21 cellular contexts compared by ENCODE assay signal in the genomic region with DNA sequence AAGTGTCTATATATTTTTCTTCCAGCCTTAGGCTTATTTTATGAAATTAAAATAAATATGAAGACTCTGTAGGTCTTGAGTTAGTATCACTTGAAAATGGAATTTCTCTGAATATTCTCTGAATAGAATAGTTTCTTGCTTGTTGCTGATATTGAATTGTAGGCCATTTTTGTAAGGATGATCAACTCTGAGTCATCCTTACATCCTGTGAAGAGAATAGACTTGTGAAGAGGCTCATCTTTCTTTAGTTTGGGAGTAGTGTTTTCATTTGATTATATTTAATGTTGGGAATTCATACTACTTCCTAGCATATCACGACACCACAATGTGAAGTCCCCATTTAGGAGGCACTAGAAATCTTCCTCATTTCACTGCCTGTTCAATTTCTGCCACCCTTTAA. TPM values are rescaled to one million over a fixed set of nuclear protein-coding genes. Genes with fewer than 3 reads are reported as not detected.
"Had no signal": no experiment of that assay in that cellular context is flagged by ENCODE, and none has a peak within 500 bp of the region (broad histone marks: within the 10 kb centered on the region; RNA-seq: fewer than 3 reads in every experiment).

No MANE protein-coding gene starts in this region.

- H3K27me3 Mint-ChIP-seq: memory B cell had no signal

- H3K4me3 Mint-ChIP-seq: activated CD4-positive, alpha-beta T cell treated with anti-CD3 and anti-CD28 coated beads, Interleukin-2, amount 10 ng/mL, durations not matched to agents 7 days and 5 days; activated CD8-positive, alpha-beta T cell treated with anti-CD3 and anti-CD28 coated beads, Interleukin-2, amount 10 ng/mL, durations not matched to agents 7 days and 5 days; activated T-cell treated with anti-CD3 and anti-CD28 coated beads, Interleukin-2, amount 50 U/mL, for 72 hours; naive thymus-derived CD8-positive, alpha-beta T cell; stimulated activated naive CD8-positive, alpha-beta T cell treated with anti-CD3 and anti-CD28 coated beads, Interleukin-15, Interleukin-2, amounts not matched to agents 100 ng/mL and 50 ng/mL, for 24 hours had no signal

- H3K27ac Mint-ChIP-seq: activated CD4-positive, alpha-beta T cell treated with anti-CD3 and anti-CD28 coated beads, Interleukin-2, amount 10 ng/mL, durations not matched to agents 7 days and 5 days; activated CD8-positive, alpha-beta T cell treated with anti-CD3 and anti-CD28 coated beads, Interleukin-2, amount 10 ng/mL, durations not matched to agents 7 days and 5 days; activated naive CD4-positive, alpha-beta T cell treated with anti-CD3 and anti-CD28 coated beads, Interleukin-2, amount 50 U/mL, for 72 hours; activated T-cell treated with anti-CD3 and anti-CD28 coated beads, Interleukin-2, amount 50 U/mL, for 72 hours; memory B cell; naive thymus-derived CD8-positive, alpha-beta T cell; stimulated activated naive CD8-positive, alpha-beta T cell treated with anti-CD3 and anti-CD28 coated beads, Interleukin-15, Interleukin-2, amounts not matched to agents 100 ng/mL and 50 ng/mL, for 24 hours had no signal

- H3K9me3 Mint-ChIP-seq: activated CD4-positive, alpha-beta T cell treated with anti-CD3 and anti-CD28 coated beads, Interleukin-2, amount 10 ng/mL, durations not matched to agents 7 days and 5 days; activated T-cell treated with anti-CD3 and anti-CD28 coated beads, Interleukin-2, amount 50 U/mL, for 72 hours; memory B cell; naive thymus-derived CD8-positive, alpha-beta T cell; stimulated activated naive CD8-positive, alpha-beta T cell treated with anti-CD3 and anti-CD28 coated beads, Interleukin-15, Interleukin-2, amounts not matched to agents 100 ng/mL and 50 ng/mL, for 24 hours had no signal

- H3K4me3 ChIP-seq: adrenal gland, prostate gland, skin epidermis, tibial nerve, vagina had no signal

- H3K9me3 ChIP-seq: adrenal gland, prostate gland, tibial nerve, vagina had no signal

- ATAC-seq: activated CD4-positive, CD25-positive, alpha-beta regulatory T cell treated with anti-CD3 and anti-CD28 coated beads, Interleukin-2, amount 50 U/mL, for 24 hours; activated CD8-positive, alpha-beta T cell treated with anti-CD3 and anti-CD28 coated beads, Interleukin-2, amount 10 ng/mL, durations not matched to agents 7 days and 5 days; activated naive CD4-positive, alpha-beta T cell treated with anti-CD3 and anti-CD28 coated beads, Interleukin-2, amount 50 U/mL, for 72 hours; activated T-cell treated with anti-CD3 and anti-CD28 coated beads, Interleukin-2, amount 50 U/mL, for 72 hours; left ventricle myocardium superior; naive thymus-derived CD8-positive, alpha-beta T cell; right cardiac atrium had no signal

- H3K27me3 ChIP-seq: adrenal gland, tibial nerve, vagina had no signal

- DNase-seq: activated CD4-positive, alpha-beta T cell treated with anti-CD3 and anti-CD28 coated beads, Interleukin-2, amount 10 ng/mL, durations not matched to agents 7 days and 5 days; activated CD8-positive, alpha-beta T cell treated with anti-CD3 and anti-CD28 coated beads, Interleukin-2, amount 10 ng/mL, durations not matched to agents 7 days and 5 days; activated effector memory CD4-positive, alpha-beta T cell treated with anti-CD3 and anti-CD28 coated beads, Interleukin-2, amount 50 U/mL, for 16 hours; activated T-cell treated with anti-CD3 and anti-CD28 coated beads, Interleukin-2, amount 50 U/mL, for 72 hours; adrenal gland; effector CD8-positive, alpha-beta T cell; kidney glomerular epithelial cell; left ventricle myocardium superior; naive thymus-derived CD8-positive, alpha-beta T cell; right cardiac atrium; T-helper 1 cell; T1000 had no signal

- H3K36me3 Mint-ChIP-seq: memory B cell; naive thymus-derived CD8-positive, alpha-beta T cell had no signal

- H3K27ac ChIP-seq: adrenal gland, prostate gland, skin epidermis, tibial nerve, vagina had no signal

- H3K36me3 ChIP-seq: adrenal gland, prostate gland, tibial nerve, vagina had no signal

RNA-seq across cellular contexts. Expression of a gene that starts 27.5 kb away (rescaled TPM):
- total RNA-seq: activated CD4-positive, alpha-beta T cell treated with anti-CD3 and anti-CD28 coated beads, Interleukin-2, amount 10 ng/mL, durations not matched to agents 7 days and 5 days; activated CD8-positive, alpha-beta T cell treated with anti-CD3 and anti-CD28 coated beads, Interleukin-2, amount 10 ng/mL, durations not matched to agents 7 days and 5 days; activated naive CD4-positive, alpha-beta T cell treated with anti-CD3 and anti-CD28 coated beads, Interleukin-2, amount 50 U/mL, for 72 hours; activated T-cell treated with anti-CD3 and anti-CD28 coated beads, Interleukin-2, amount 50 U/mL, for 72 hours; osteocyte had no signal
